8 cellular contexts compared by ENCODE assay signal in genomic region chr7:70698219-70698832, GRCh38.
DNase-seq lines count a peak whose midpoint lies in the region; ATAC-seq and TF ChIP-seq lines count a peak whose summit lies in the region.

No MANE protein-coding gene starts in this region.

- no peaks in the 10 kb centered on the region for H3K27me3 ChIP-seq in skeletal muscle satellite cell (ENCODE audit: control insufficient read depth, insufficient read depth, low read length)

- H3K36me3 Mint-ChIP-seq in glutamatergic neuron (ENCODE audit: unreplicated experiment), result no peaks in the 10 kb centered on the region

- H3K9me3 Mint-ChIP-seq in glutamatergic neuron (ENCODE audit: unreplicated experiment), result peaks cover 17% of the 10 kb centered on the region

- TF ChIP-seq CTCF in WI38 (IDR thresholded peaks at IDR 0.05; ENCODE audit: low read depth, low read length) (peak; percentile 86), glutamatergic neuron (IDR thresholded peaks at IDR 0.05; ENCODE audit: partially characterized antibody, unreplicated experiment) (peak; percentile 46)

- H3K4me3 ChIP-seq in WI38 (ENCODE audit: low read depth, low read length), result no peak overlapping the region
- no peak overlapping the region for H3K4me3 ChIP-seq in skeletal muscle satellite cell (ENCODE audit: low read length)

- peak overlapping the region; percentile 97 for H3K27ac Mint-ChIP-seq in glutamatergic neuron (ENCODE audit: unreplicated experiment)

- H3K4me3 Mint-ChIP-seq in glutamatergic neuron (ENCODE audit: unreplicated experiment), result no peak overlapping the region

- peaks cover 6% of the 10 kb centered on the region for H3K36me3 ChIP-seq in skeletal muscle satellite cell (ENCODE audit: insufficient read depth, low read length)

- peaks cover 20% of the 10 kb centered on the region for H3K4me1 ChIP-seq in skeletal muscle satellite cell (ENCODE audit: control insufficient read depth, insufficient read depth, low read length)

- no peak overlapping the region for H3K9ac ChIP-seq in skeletal muscle satellite cell (ENCODE audit: low read depth, low read length)

- H3K4me1 Mint-ChIP-seq in glutamatergic neuron (ENCODE audit: low read depth, unreplicated experiment), result peaks cover 13% of the 10 kb centered on the region

- peaks cover 11% of the 10 kb centered on the region for H3K27me3 Mint-ChIP-seq in glutamatergic neuron (ENCODE audit: unreplicated experiment)

- peak; percentile 23 for DNase-seq in stimulated activated CD8-positive, alpha-beta memory T cell treated with anti-CD3 and anti-CD28 coated beads, Interleukin-12 subunit alpha, Interleukin-12 subunit beta, amount 100 ng/mL, for 1 hour (ENCODE audit: low read depth)
- DNase-seq in stimulated activated CD8-positive, alpha-beta memory T cell treated with anti-CD3 and anti-CD28 coated beads, Interleukin-4, amount 100 ng/mL, for 48 hours, result no peak
- DNase-seq in NCI-H1417 (lab: John Stamatoyannopoulos, UW), result peak; percentile 48 to 86 (median 81)
- DNase-seq in glutamatergic neuron, result no peak
- DNase-seq in mesenteric fat pad (ENCODE audit: low spot score), result no peak

- no peaks in the 10 kb centered on the region for H3K9me3 ChIP-seq in skeletal muscle satellite cell (replicated peaks; ENCODE audit: low read length)

- peak overlapping the region; percentile 31 for H3K4me2 ChIP-seq in skeletal muscle satellite cell (ENCODE audit: low read length)

- no peak for ATAC-seq in HG03135 (IDR thresholded peaks at IDR 0.05; ENCODE audit: unreplicated experiment)

Comparison
In these comparisons a context has a peak if more than half of its experiments do, and no peak if none do; other contexts are left out.
1. DNase-seq: peak in stimulated activated CD8-positive, alpha-beta memory T cell treated with anti-CD3 and anti-CD28 coated beads, Interleukin-12 subunit alpha, Interleukin-12 subunit beta, amount 100 ng/mL, for 1 hour (single experiment) and NCI-H1417 (3 of 3); none in stimulated activated CD8-positive, alpha-beta memory T cell treated with anti-CD3 and anti-CD28 coated beads, Interleukin-4, amount 100 ng/mL, for 48 hours (single experiment), glutamatergic neuron (single experiment) and mesenteric fat pad (single experiment).